ENCODE assay signal across 1 cellular context in genomic region chr9:136374183-136374575, GRCh38.
TF ChIP-seq lines count a peak whose summit lies in the region.

No MANE protein-coding gene starts in this region.

TF ChIP-seq in HepG2, 621 proteins besides CTCF, POLR2A, EP300 and RAD21:
- no peak for TF ChIP-seq NFAT5 (CRISPR knock-in tag; IDR thresholded peaks at IDR 0.05)
- no peak for TF ChIP-seq ZNF570 (CRISPR knock-in tag; IDR thresholded peaks at IDR 0.05; ENCODE audit: borderline replicate concordance)
